Comparison of ENCODE assay signal across 17 cellular contexts in the genomic region with DNA sequence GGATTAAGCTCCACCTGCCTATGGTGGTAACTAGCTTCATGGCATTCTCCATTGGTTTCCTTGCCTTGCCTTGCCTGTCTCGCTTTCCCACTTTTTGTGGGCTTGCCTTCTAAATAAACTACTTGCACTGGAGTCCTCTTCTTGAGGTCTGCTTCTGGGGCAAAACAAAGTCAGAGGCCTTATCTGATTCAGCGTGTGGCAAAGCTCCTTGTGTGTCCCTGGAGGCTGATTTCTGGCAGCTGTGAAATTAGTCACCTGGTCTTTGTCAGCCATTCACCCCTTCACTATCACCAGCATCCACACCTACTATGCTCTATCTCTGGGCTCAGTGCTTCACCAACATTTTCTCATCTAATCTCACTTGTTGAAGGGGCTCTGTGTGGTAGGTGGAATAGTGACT.
DNase-seq lines count a peak whose midpoint lies in the region.
"Had no signal": no experiment of that assay in that cellular context is flagged by ENCODE, and none has a peak within 500 bp of the region (broad histone marks: within the 10 kb centered on the region; RNA-seq: fewer than 3 reads in every experiment).

No MANE protein-coding gene starts in this region.

- no peak overlapping the region for H2BK5ac ChIP-seq in mesenchymal stem cell (ENCODE audit: low read depth, low read length, poor library complexity, severe bottlenecking)

- no peak overlapping the region for H2AK5ac ChIP-seq in mesenchymal stem cell (ENCODE audit: low read length, severe bottlenecking)

- no peak overlapping the region for H4K8ac ChIP-seq in mesenchymal stem cell (ENCODE audit: low read length)

- H3K14ac ChIP-seq in mesenchymal stem cell (ENCODE audit: low read length in 2 of 2), result no peak overlapping the region

- no peak overlapping the region for H4K91ac ChIP-seq in mesenchymal stem cell (ENCODE audit: low read length)

- H3K36me3 ChIP-seq in SJCRH30 (no peaks in the 10 kb centered on the region), mesenchymal stem cell (ENCODE audit: control insufficient read depth in 1 of 2, insufficient read depth in 2 of 2, low read depth in 1 of 2, low read length in 2 of 2) (no peaks in the 10 kb centered on the region)

- H2BK15ac ChIP-seq in mesenchymal stem cell (ENCODE audit: low read depth, poor library complexity, severe bottlenecking), result no peak overlapping the region

- H3K4me1 ChIP-seq in SJCRH30 (peaks cover 10% of the 10 kb centered on the region), mesenchymal stem cell (ENCODE audit: control insufficient read depth, insufficient read depth, low read depth, low read length) (no peaks in the 10 kb centered on the region)

- H3K4ac ChIP-seq in mesenchymal stem cell (ENCODE audit: low read depth in 1 of 2, low read length in 2 of 2), result no peak overlapping the region

- H3K9me3 ChIP-seq in SJCRH30 (replicated peaks) (no peaks in the 10 kb centered on the region; the same call in 1 of the 2 replicates), mesenchymal stem cell (ENCODE audit: control insufficient read depth, low read length) (no peaks in the 10 kb centered on the region)

- no peaks in the 10 kb centered on the region for H3K79me1 ChIP-seq in mesenchymal stem cell (replicated peaks; ENCODE audit: low read length, poor library complexity, severe bottlenecking)

- H2BK12ac ChIP-seq in mesenchymal stem cell (ENCODE audit: low read length in 2 of 2), result peak overlapping the region in 1 of 2 experiments; percentile 12

- no peak overlapping the region for H3K18ac ChIP-seq in mesenchymal stem cell (ENCODE audit: low read depth in 1 of 2, low read length in 2 of 2)

- H3K23ac ChIP-seq in mesenchymal stem cell (ENCODE audit: low read length in 2 of 2), result no peak overlapping the region

- H3K27me3 ChIP-seq in SJCRH30, result peaks cover 9% of the 10 kb centered on the region
- H3K27me3 ChIP-seq in mesenchymal stem cell (ENCODE audit: control insufficient read depth in 1 of 2, insufficient read depth in 1 of 2, low read length in 2 of 2), result peaks cover 0 to under 1% of the 10 kb centered on the region in 2 experiments

- H2AFZ ChIP-seq in mesenchymal stem cell (ENCODE audit: low read depth, low read length), result no peak overlapping the region

- H3K4me3 ChIP-seq in SJCRH30 (no peak overlapping the region), mesenchymal stem cell (ENCODE audit: insufficient read depth in 1 of 2, low read depth in 1 of 2, low read length in 2 of 2) (no peak overlapping the region)

- H2BK120ac ChIP-seq in mesenchymal stem cell (ENCODE audit: low read depth, low read length), result no peak overlapping the region

- H3K9ac ChIP-seq in mesenchymal stem cell (ENCODE audit: low read length), result no peak overlapping the region

- 37% methylated on average over 2 of the region's 2 CpGs for WGBS in mesenchymal stem cell

- H3K4me2 ChIP-seq in mesenchymal stem cell (ENCODE audit: low read length, poor library complexity, severe bottlenecking), result no peak overlapping the region

- DNase-seq in EH (ENCODE audit: low read depth) (peak; percentile 21), H4 (ENCODE audit: low spot score) (peak; percentile 56), SJCRH30 (peak; percentile 16 to 25), mesenchymal stem cell (peak; percentile 24), HK-2 (ENCODE audit: unreplicated experiment) (no peak), SIG-M5 treated with dmso at 0.1 percent for 504 hours (lab: John Stamatoyannopoulos, UW; ENCODE audit: unreplicated experiment) (no peak), NCI-H2227 treated with DMSO at 0.1 percent for 48 hours (lab: John Stamatoyannopoulos, UW) (no peak)
- DNase-seq: ACHN; AML-193; CD4-positive, CD25-positive, alpha-beta regulatory T cell; DMS53; GF-D8; GOT3; NCI-H1417; NCI-H187 treated with DMSO at 0.1 percent for 48 hours; NCI-H446 treated with DMSO at 0.1 percent for 48 hours; NCI-H748 treated with DMSO at 0.1 percent for 48 hours had no signal

- H3K27ac ChIP-seq in SJCRH30 (no peak overlapping the region), mesenchymal stem cell (ENCODE audit: low read length, poor library complexity, severe bottlenecking) (no peak overlapping the region)

Comparison
In these comparisons a context has a peak if more than half of its experiments do, and no peak if none do; other contexts are left out.
1. DNase-seq: peak in EH (single experiment), H4 (single experiment), SJCRH30 (2 of 2) and mesenchymal stem cell (single experiment); none in HK-2 (single experiment), SIG-M5 treated with dmso at 0.1 percent for 504 hours (single experiment) and NCI-H2227 treated with DMSO at 0.1 percent for 48 hours (single experiment).